In the genomic region with DNA sequence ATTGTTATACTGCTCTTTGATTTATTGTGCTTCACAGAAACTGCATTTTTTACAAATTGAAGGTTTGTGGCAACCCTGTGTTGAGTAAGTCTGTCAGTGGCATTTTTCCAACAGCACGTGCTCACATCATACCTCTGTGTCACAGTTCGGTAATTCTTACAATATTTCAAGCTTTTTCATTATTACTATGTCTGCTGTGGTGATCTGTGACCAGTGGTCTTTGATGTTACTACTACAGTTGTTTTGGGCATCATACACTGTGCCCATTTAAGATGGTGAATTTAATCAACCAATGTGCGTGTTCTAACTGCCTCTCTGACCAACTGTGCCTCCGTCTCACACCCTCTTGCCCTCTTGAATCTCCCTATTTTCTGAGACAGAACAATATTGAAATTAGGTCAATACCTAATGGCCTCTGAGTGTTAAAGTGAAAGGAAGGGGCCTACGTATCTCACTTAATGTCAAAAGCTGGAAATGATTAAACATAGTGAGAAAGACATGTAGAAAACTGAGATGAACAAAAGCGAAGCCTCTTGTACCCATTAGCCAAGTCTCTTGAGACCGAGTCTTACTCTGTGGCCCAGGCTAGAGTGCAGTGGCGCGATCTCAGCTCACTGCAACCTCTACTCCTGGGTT, we compare ENCODE assay signal across 12 cellular contexts. TPM values are rescaled to one million over a fixed set of nuclear protein-coding genes. Genes with fewer than 3 reads are reported as not detected.
DNase-seq lines count a peak whose midpoint lies in the region; ATAC-seq, FAIRE-seq and TF ChIP-seq lines count a peak whose summit lies in the region.
"Had no signal": no experiment of that assay in that cellular context is flagged by ENCODE, and none has a peak within 500 bp of the region (broad histone marks: within the 10 kb centered on the region; RNA-seq: fewer than 3 reads in every experiment).

No MANE protein-coding gene starts in this region.

- H3K4me3 Mint-ChIP-seq in activated CD4-positive, alpha-beta T cell treated with anti-CD3 and anti-CD28 coated beads, Interleukin-2, amount 10 ng/mL, durations not matched to agents 24 days and 14 days: no peak overlapping the region

- H3K9me3 ChIP-seq in small intestine (ENCODE audit: control insufficient read depth, low read depth): no peaks in the 10 kb centered on the region
- no peaks in the 10 kb centered on the region for H3K9me3 ChIP-seq in hepatocyte (ENCODE audit: low read depth)
- H3K9me3 ChIP-seq: neutrophil had no signal

- 77 to 84% (median 80%) methylated on average over 9 of the region's 9 CpGs for WGBS in small intestine, 3 donors
- WGBS in hepatocyte (ENCODE audit: low lambda C conversion rate, missing lambda C conversion rate): 93% methylated on average over 9 of the region's 9 CpGs

- peaks cover 2% of the 10 kb centered on the region for H3K4me1 Mint-ChIP-seq in activated CD4-positive, alpha-beta T cell treated with anti-CD3 and anti-CD28 coated beads, Interleukin-2, amount 10 ng/mL, durations not matched to agents 24 days and 14 days

- H3K4me2 ChIP-seq in hepatocyte: no peak overlapping the region

- DNase-seq in fibroblast of villous mesenchyme (ENCODE audit: low read depth) (peak; percentile 45), NOMO-1 (lab: John Stamatoyannopoulos, UW; ENCODE audit: unreplicated experiment in 2 of 2) (no peak), small intestine (no peak), hepatocyte (ENCODE audit: low spot score) (no peak)
- DNase-seq in activated CD4-positive, alpha-beta T cell treated with anti-CD3 and anti-CD28 coated beads, Interleukin-2, amount 10 ng/mL, durations not matched to agents 24 days and 14 days: no peak
- DNase-seq: activated CD4-positive, alpha-beta T cell treated with anti-CD3 and anti-CD28 coated beads for 48 hours had no signal

- peak; percentile 81 for ATAC-seq in GM18520 (IDR thresholded peaks at IDR 0.05; ENCODE audit: unreplicated experiment)
- peak; percentile 88 for ATAC-seq in GM21619 (IDR thresholded peaks at IDR 0.05; ENCODE audit: unreplicated experiment)
- ATAC-seq in HG03342 (IDR thresholded peaks at IDR 0.05; ENCODE audit: unreplicated experiment): peak; percentile 82
- ATAC-seq: K562 had no signal

- H3K36me3 ChIP-seq in small intestine (ENCODE audit: control insufficient read depth in 2 of 2, insufficient read depth in 2 of 2, low read length in 2 of 2): no peaks in the 10 kb centered on the region
- H3K36me3 ChIP-seq in hepatocyte (replicated peaks; ENCODE audit: insufficient read depth, low read depth): no peaks in the 10 kb centered on the region
- H3K36me3 ChIP-seq: cardiac muscle cell, neutrophil had no signal

- no peaks in the 10 kb centered on the region for H3K79me2 ChIP-seq in hepatocyte

- TF ChIP-seq CTCF in fibroblast of villous mesenchyme (IDR thresholded peaks at IDR 0.05; ENCODE audit: insufficient read depth, low read depth, low read length) (no peak), hepatocyte (IDR thresholded peaks at IDR 0.05; ENCODE audit: poor library complexity) (no peak)

- FAIRE-seq in small intestine (lab: Jason Lieb, UNC): no peak

- no peaks in the 10 kb centered on the region for H4K20me1 ChIP-seq in hepatocyte (ENCODE audit: insufficient read depth, poor library complexity, severe bottlenecking)

- H3K27me3 ChIP-seq in small intestine (ENCODE audit: control insufficient read depth in 2 of 2, insufficient read depth in 2 of 2, low read length in 2 of 2): no peaks in the 10 kb centered on the region
- H3K27me3 ChIP-seq in hepatocyte: no peaks in the 10 kb centered on the region
- H3K27me3 ChIP-seq: cardiac muscle cell, neutrophil had no signal

- no peaks in the 10 kb centered on the region for H3K36me3 Mint-ChIP-seq in activated CD4-positive, alpha-beta T cell treated with anti-CD3 and anti-CD28 coated beads, Interleukin-2, amount 10 ng/mL, durations not matched to agents 24 days and 14 days (ENCODE audit: low read depth)

- no peak overlapping the region for H3K4me3 ChIP-seq in fibroblast of villous mesenchyme (ENCODE audit: low read depth, low read length)
- H3K4me3 ChIP-seq in small intestine (ENCODE audit: low read depth in 1 of 2, low read length in 2 of 2): no peak overlapping the region
- H3K4me3 ChIP-seq in hepatocyte: no peak overlapping the region
- H3K4me3 ChIP-seq: cardiac muscle cell, K562 had no signal

- H2AFZ ChIP-seq in hepatocyte: no peak overlapping the region

- H3K27ac Mint-ChIP-seq in activated CD4-positive, alpha-beta T cell treated with anti-CD3 and anti-CD28 coated beads, Interleukin-2, amount 10 ng/mL, durations not matched to agents 24 days and 14 days: no peak overlapping the region

- intact Hi-C loops in activated CD4-positive, alpha-beta T cell treated with anti-CD3 and anti-CD28 coated beads, Interleukin-2, amount 10 ng/mL, durations not matched to agents 24 days and 14 days (cut with micrococcal nuclease): no loop called here

- H3K27me3 Mint-ChIP-seq in activated CD4-positive, alpha-beta T cell treated with anti-CD3 and anti-CD28 coated beads, Interleukin-2, amount 10 ng/mL, durations not matched to agents 24 days and 14 days: no peaks in the 10 kb centered on the region

- H3K9me2 ChIP-seq in hepatocyte (replicated peaks; ENCODE audit: insufficient read depth): no peaks in the 10 kb centered on the region

- H3K27ac ChIP-seq in small intestine (ENCODE audit: low read depth in 1 of 2, low read length in 1 of 2) (no peak overlapping the region), hepatocyte (no peak overlapping the region)
- H3K27ac ChIP-seq: cardiac muscle cell, neutrophil had no signal

- H3K4me1 ChIP-seq in small intestine (ENCODE audit: control insufficient read depth in 2 of 2, insufficient read depth in 1 of 2, low read depth in 1 of 2, low read length in 1 of 2) (no peaks in the 10 kb centered on the region), hepatocyte (ENCODE audit: insufficient read depth) (peaks cover 5% of the 10 kb centered on the region)

- no peaks in the 10 kb centered on the region for H3K9me3 Mint-ChIP-seq in activated CD4-positive, alpha-beta T cell treated with anti-CD3 and anti-CD28 coated beads, Interleukin-2, amount 10 ng/mL, durations not matched to agents 24 days and 14 days

RNA-seq across cellular contexts. Expression of a gene that starts 20.2 kb away (rescaled TPM):
- total RNA-seq in fibroblast of villous mesenchyme (33.5 and 34.5 TPM in 2 replicates), hepatocyte (83.7 and 98.5 TPM in 2 replicates)
- polyA plus RNA-seq in small intestine (100 to 1,000 TPM; 115 to 153 (median 144) TPM), hepatocyte (101 and 109 TPM in 2 replicates)
- total RNA-seq in activated CD4-positive, alpha-beta T cell treated with anti-CD3 and anti-CD28 coated beads, Interleukin-2, amount 10 ng/mL, durations not matched to agents 24 days and 14 days: 37.8 and 40.5 TPM in 2 replicates

RNA-seq across cellular contexts. Expression of a gene that starts 59.2 kb away (rescaled TPM):
- total RNA-seq in fibroblast of villous mesenchyme: 47.4 and 53.1 TPM in 2 replicates
- polyA plus RNA-seq in small intestine: 10 to 100 TPM; 14.5 to 23.0 (median 21.3) TPM
- 38.0 and 41.6 TPM in 2 replicates for total RNA-seq in hepatocyte
- 9.0 and 13.8 TPM in 2 replicates for polyA plus RNA-seq in hepatocyte
- total RNA-seq in activated CD4-positive, alpha-beta T cell treated with anti-CD3 and anti-CD28 coated beads, Interleukin-2, amount 10 ng/mL, durations not matched to agents 24 days and 14 days: 37.2 and 41.9 TPM in 2 replicates
